In genomic region chr6:117441824-117442264, GRCh38 we compare ENCODE assay signal across 1 cellular context.
TF ChIP-seq lines count a peak whose summit lies in the region.

No MANE protein-coding gene starts in this region.

TF ChIP-seq in HepG2, 621 proteins besides CTCF, POLR2A, EP300 and RAD21 (continued from another document and continues in another):
- peak; percentile 52; the same call in 1 of the 2 replicates for TF ChIP-seq TFE3 (CRISPR knock-in tag; IDR thresholded peaks at IDR 0.05)
- TF ChIP-seq ZNF556 (CRISPR knock-in tag; IDR thresholded peaks at IDR 0.05; ENCODE audit: borderline replicate concordance) = no peak
- no peak for TF ChIP-seq ZNF569 (CRISPR knock-in tag; IDR thresholded peaks at IDR 0.05; ENCODE audit: borderline replicate concordance)
- peak; percentile 84 for TF ChIP-seq ATF2 (CRISPR knock-in tag; IDR thresholded peaks at IDR 0.05)
- TF ChIP-seq ZNF550 (CRISPR knock-in tag; IDR thresholded peaks at IDR 0.05; ENCODE audit: borderline replicate concordance) = no peak
- TF ChIP-seq SIX1 (CRISPR knock-in tag; IDR thresholded peaks at IDR 0.05; ENCODE audit: borderline replicate concordance) = peak; percentile 74
- no peak for TF ChIP-seq HBP1 (CRISPR knock-in tag; IDR thresholded peaks at IDR 0.05; ENCODE audit: low read depth)
- no peak for TF ChIP-seq ZBED4 (CRISPR knock-in tag; IDR thresholded peaks at IDR 0.05; ENCODE audit: borderline replicate concordance)
- TF ChIP-seq ZNF230 (CRISPR knock-in tag; IDR thresholded peaks at IDR 0.05) = no peak
- TF ChIP-seq ZBTB14 (CRISPR knock-in tag; IDR thresholded peaks at IDR 0.05) = no peak
- TF ChIP-seq ZFP82 (CRISPR knock-in tag; IDR thresholded peaks at IDR 0.05; ENCODE audit: borderline replicate concordance) = no peak
- TF ChIP-seq TRIM24 (CRISPR knock-in tag; IDR thresholded peaks at IDR 0.05) = peak; percentile 96
- TF ChIP-seq KDM6A (CRISPR knock-in tag; IDR thresholded peaks at IDR 0.05; ENCODE audit: low read depth) = 0 out of 2 replicates have a peak, but pooled peaks have one; percentile 40
- TF ChIP-seq KDM2A (CRISPR knock-in tag; IDR thresholded peaks at IDR 0.05; ENCODE audit: borderline replicate concordance, low read depth) = no peak
- no peak for TF ChIP-seq ZNF670 (CRISPR knock-in tag; IDR thresholded peaks at IDR 0.05; ENCODE audit: borderline replicate concordance)
- TF ChIP-seq PPARG (CRISPR knock-in tag; conservative IDR thresholded peaks at IDR 0.05) = peak; percentile 89
- no peak for TF ChIP-seq ZSCAN20 (CRISPR knock-in tag; IDR thresholded peaks at IDR 0.05; ENCODE audit: borderline replicate concordance)
- 0 out of 2 replicates have a peak, but pooled peaks have one; percentile 36 for TF ChIP-seq MXD4 (CRISPR knock-in tag; IDR thresholded peaks at IDR 0.05)
- no peak for TF ChIP-seq GTF2F1 (IDR thresholded peaks at IDR 0.05; ENCODE audit: low read length)
- peak; percentile 26; the same call in 1 of the 2 replicates for TF ChIP-seq ZBTB21 (CRISPR knock-in tag; IDR thresholded peaks at IDR 0.05)
- TF ChIP-seq ZSCAN30 (CRISPR knock-in tag; IDR thresholded peaks at IDR 0.05) = no peak
- peak; percentile 31; the same call in 1 of the 2 replicates for TF ChIP-seq FOXO1 (CRISPR knock-in tag; IDR thresholded peaks at IDR 0.05)
- no peak for TF ChIP-seq U2AF2 (IDR thresholded peaks at IDR 0.05; ENCODE audit: low read depth, low read length)
- TF ChIP-seq ZNF558 (CRISPR knock-in tag; IDR thresholded peaks at IDR 0.05; ENCODE audit: borderline replicate concordance) = no peak
- TF ChIP-seq BCL6 (CRISPR knock-in tag; IDR thresholded peaks at IDR 0.05) = peak; percentile 98
- TF ChIP-seq TGIF2 (CRISPR knock-in tag; IDR thresholded peaks at IDR 0.05) = 0 out of 2 replicates have a peak, but pooled peaks have one; percentile 28
- no peak for TF ChIP-seq GZF1 (CRISPR knock-in tag; IDR thresholded peaks at IDR 0.05)
- TF ChIP-seq ZNF281 (CRISPR knock-in tag; IDR thresholded peaks at IDR 0.05; ENCODE audit: borderline replicate concordance) = peak; percentile 58; the same call in 1 of the 2 replicates
- TF ChIP-seq SKIL (CRISPR knock-in tag; IDR thresholded peaks at IDR 0.05; ENCODE audit: borderline replicate concordance) = peak; percentile 60; the same call in 1 of the 2 replicates
- peak; percentile 89 for TF ChIP-seq ZNF124 (CRISPR knock-in tag; IDR thresholded peaks at IDR 0.05)
- peak; percentile 68; the same call in 1 of the 2 replicates for TF ChIP-seq SMC3 (IDR thresholded peaks at IDR 0.05; ENCODE audit: low read length)
- peak; percentile 97 for TF ChIP-seq ARID3A (IDR thresholded peaks at IDR 0.05; ENCODE audit: low read depth, low read length)
- peak; percentile 92 for TF ChIP-seq HDAC2 (CRISPR knock-in tag; IDR thresholded peaks at IDR 0.05)
- peak; percentile 51; the same call in 1 of the 2 replicates for TF ChIP-seq KDM3A (CRISPR knock-in tag; IDR thresholded peaks at IDR 0.05; ENCODE audit: low read depth)
- no peak for TF ChIP-seq SP4 (CRISPR knock-in tag; IDR thresholded peaks at IDR 0.05)
- TF ChIP-seq ELK4 (CRISPR knock-in tag; IDR thresholded peaks at IDR 0.05; ENCODE audit: borderline replicate concordance) = no peak
- peak; percentile 54; the same call in 1 of the 2 replicates for TF ChIP-seq ZMYM2 (CRISPR knock-in tag; IDR thresholded peaks at IDR 0.05)
- no peak for TF ChIP-seq CCAR2 (optimal IDR thresholded peaks at IDR 0.05; ENCODE audit: low read depth, low read length)
- TF ChIP-seq CREB1 (IDR thresholded peaks at IDR 0.05) = no peak
- TF ChIP-seq CREB1 (CRISPR knock-in tag; IDR thresholded peaks at IDR 0.05) = peak; percentile 52; the same call in 1 of the 2 replicates
- TF ChIP-seq MED8 (CRISPR knock-in tag; IDR thresholded peaks at IDR 0.05; ENCODE audit: insufficient replicate concordance) = peak; percentile 34
- TF ChIP-seq THRA (CRISPR knock-in tag; IDR thresholded peaks at IDR 0.05; ENCODE audit: borderline replicate concordance) = peak; percentile 87
- peak; percentile 100 for TF ChIP-seq CEBPB (IDR thresholded peaks at IDR 0.05; ENCODE audit: borderline replicate concordance, low read depth, low read length)
- TF ChIP-seq GABPA (IDR thresholded peaks at IDR 0.05; ENCODE audit: low read depth, low read length) = no peak
- no peak for TF ChIP-seq GABPA (CRISPR knock-in tag; IDR thresholded peaks at IDR 0.05; ENCODE audit: low read depth)
